ENCODE assay signal across 14 cellular contexts in the genomic region with DNA sequence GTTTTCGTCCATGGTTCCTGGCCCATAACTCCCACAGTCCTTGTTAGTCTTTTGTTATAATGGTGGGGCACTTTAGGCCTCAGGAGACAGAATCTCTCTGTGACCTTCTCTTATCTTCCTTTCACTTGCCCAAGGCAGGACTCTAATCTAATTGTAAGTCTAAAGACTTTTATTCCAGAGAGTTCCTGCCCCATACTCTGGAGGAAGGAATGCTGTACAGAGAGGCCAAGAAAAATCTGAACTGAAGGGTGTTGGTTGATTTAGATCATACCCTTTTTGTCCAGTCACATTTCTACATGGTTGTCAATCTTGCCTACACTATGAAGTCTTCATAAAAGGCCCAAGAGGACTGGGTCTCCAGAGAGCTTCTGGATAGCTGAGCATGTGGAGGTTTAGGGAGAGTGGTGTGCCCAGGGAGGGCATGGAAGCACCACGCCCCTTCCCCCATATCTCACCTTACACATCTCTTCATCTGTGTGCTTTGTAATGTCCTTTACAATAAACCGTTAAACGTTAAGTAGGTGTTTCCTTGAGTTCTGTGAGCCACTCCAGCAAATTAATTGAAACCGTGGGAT.
DNase-seq lines count a peak whose midpoint lies in the region; ATAC-seq and TF ChIP-seq lines count a peak whose summit lies in the region.
"Had no signal": no experiment of that assay in that cellular context is flagged by ENCODE, and none has a peak within 500 bp of the region (broad histone marks: within the 10 kb centered on the region; RNA-seq: fewer than 3 reads in every experiment).

No MANE protein-coding gene starts in this region.

- DNase-seq in activated CD4-positive, alpha-beta T cell treated with anti-CD3 and anti-CD28 coated beads, Interleukin-2, amount 10 ng/mL, durations not matched to agents 7 days and 5 days, result no peak
- DNase-seq in activated CD4-positive, alpha-beta T cell treated with anti-CD3 and anti-CD28 coated beads, Interleukin-2, amount 50 U/mL, for 4 hours, result no peak
- DNase-seq in esophagus muscularis mucosa (ENCODE audit: extremely low spot score), result no peak
- no peak for DNase-seq in spleen
- no peak for DNase-seq in NOMO-1 treated with dmso at 0.1 percent for 144 hours (lab: John Stamatoyannopoulos, UW; ENCODE audit: unreplicated experiment)
- DNase-seq: activated effector memory CD4-positive, alpha-beta T cell treated with anti-CD3 and anti-CD28 coated beads, Interleukin-2, amount 50 U/mL, for 16 hours; colonic mucosa; NCI-H446; SHP77; testis had no signal

- H3K9me3 ChIP-seq in esophagus muscularis mucosa, result no peaks in the 10 kb centered on the region
- no peaks in the 10 kb centered on the region for H3K9me3 ChIP-seq in spleen
- H3K9me3 ChIP-seq: colonic mucosa, testis had no signal

- H3K4me1 Mint-ChIP-seq in activated CD4-positive, alpha-beta T cell treated with anti-CD3 and anti-CD28 coated beads, Interleukin-2, amount 10 ng/mL, durations not matched to agents 7 days and 5 days, result peaks cover 65% of the 10 kb centered on the region
- peaks cover 48 to 66% (median 64%) of the 10 kb centered on the region in 3 donors for H3K4me1 Mint-ChIP-seq in IgD-negative memory B cell

- peaks cover 9% of the 10 kb centered on the region for H3K36me3 Mint-ChIP-seq in activated CD4-positive, alpha-beta T cell treated with anti-CD3 and anti-CD28 coated beads, Interleukin-2, amount 10 ng/mL, durations not matched to agents 7 days and 5 days (ENCODE audit: low read depth)
- H3K36me3 Mint-ChIP-seq in IgD-negative memory B cell, result no peaks in the 10 kb centered on the region

- H3K27ac ChIP-seq in esophagus muscularis mucosa (replicated peaks in 1 of 4) (peak overlapping the region; percentile 41 to 67 (median 54)), spleen (peak overlapping the region in 6 of 8 donors; percentile 22 to 82 (median 55))
- H3K27ac ChIP-seq: colonic mucosa, HL-60 had no signal

- no peaks in the 10 kb centered on the region for H3K27me3 Mint-ChIP-seq in activated CD4-positive, alpha-beta T cell treated with anti-CD3 and anti-CD28 coated beads, Interleukin-2, amount 10 ng/mL, durations not matched to agents 7 days and 5 days
- H3K27me3 Mint-ChIP-seq in IgD-negative memory B cell, result no peaks in the 10 kb centered on the region

- no peak for TF ChIP-seq POLR2A in esophagus muscularis mucosa (IDR thresholded peaks at IDR 0.05; ENCODE audit: low read depth)
- TF ChIP-seq POLR2A in spleen (IDR thresholded peaks at IDR 0.05), result no peak

- peak overlapping the region; percentile 52 for H3K27ac Mint-ChIP-seq in activated CD4-positive, alpha-beta T cell treated with anti-CD3 and anti-CD28 coated beads, Interleukin-2, amount 10 ng/mL, durations not matched to agents 7 days and 5 days
- peak overlapping the region; percentile 78 to 80 (median 79) for H3K27ac Mint-ChIP-seq in IgD-negative memory B cell

- peaks cover 3% of the 10 kb centered on the region for H3K9me3 Mint-ChIP-seq in activated CD4-positive, alpha-beta T cell treated with anti-CD3 and anti-CD28 coated beads, Interleukin-2, amount 10 ng/mL, durations not matched to agents 7 days and 5 days
- H3K9me3 Mint-ChIP-seq in IgD-negative memory B cell, result no peaks in the 10 kb centered on the region

- no peaks in the 10 kb centered on the region for H3K27me3 ChIP-seq in esophagus muscularis mucosa
- no peaks in the 10 kb centered on the region for H3K27me3 ChIP-seq in spleen (replicated peaks in 1 of 7)
- H3K27me3 ChIP-seq: colonic mucosa, testis had no signal

- ATAC-seq in GM18870 (IDR thresholded peaks at IDR 0.05; ENCODE audit: unreplicated experiment), result no peak
- no peak for ATAC-seq in HG03135 (IDR thresholded peaks at IDR 0.05; ENCODE audit: unreplicated experiment)

- 84% methylated on average over 5 of the region's 5 CpGs for WGBS in esophagus muscularis mucosa
- WGBS in spleen, 5 donors, result 59 to 67% (median 65%) methylated on average over 5 of the region's 5 CpGs

- POLR2A ChIA-PET in activated CD4-positive, alpha-beta T cell treated with anti-CD3 and anti-CD28 coated beads, Interleukin-2, amount 10 ng/mL, durations not matched to agents 7 days and 5 days (lab: Charles Lee), result no interaction called here

- H3K4me1 ChIP-seq in esophagus muscularis mucosa (peaks cover 74 to 93% (median 84%) of the 10 kb centered on the region in 4 donors), spleen (peaks cover 29 to 97% (median 70%) of the 10 kb centered on the region in 6 donors)
- H3K4me1 ChIP-seq: colonic mucosa had no signal

- intact Hi-C loops in esophagus muscularis mucosa (cut with DNase I), result no loop called here
- intact Hi-C loops in spleen (cut with DNase I; ENCODE audit: low total_unique reads), result no loop called here

- no peak overlapping the region for H3K4me3 Mint-ChIP-seq in activated CD4-positive, alpha-beta T cell treated with anti-CD3 and anti-CD28 coated beads, Interleukin-2, amount 10 ng/mL, durations not matched to agents 7 days and 5 days
- H3K4me3 Mint-ChIP-seq in IgD-negative memory B cell, result peak overlapping the region; percentile 18 to 90 (median 68)

- TF ChIP-seq EP300 in esophagus muscularis mucosa (IDR thresholded peaks at IDR 0.05), result no peak

- no peak overlapping the region for H3K4me3 ChIP-seq in esophagus muscularis mucosa
- no peak overlapping the region for H3K4me3 ChIP-seq in spleen
- H3K4me3 ChIP-seq: colonic mucosa, testis had no signal

- H3K36me3 ChIP-seq in esophagus muscularis mucosa, result no peaks in the 10 kb centered on the region
- no peaks in the 10 kb centered on the region for H3K36me3 ChIP-seq in spleen
- H3K36me3 ChIP-seq: colonic mucosa had no signal

- CTCF ChIA-PET in activated CD4-positive, alpha-beta T cell treated with anti-CD3 and anti-CD28 coated beads, Interleukin-2, amount 10 ng/mL, durations not matched to agents 7 days and 5 days (lab: Charles Lee), result interaction anchor here (1.1 to 1.4 kb wide), 3 partner anchors 10 to 99 kb away, joined by 3 read pairs; no protein-coding TSS in a partner anchor

- no peak for TF ChIP-seq CTCF in esophagus muscularis mucosa (IDR thresholded peaks at IDR 0.05)
- no peak for TF ChIP-seq CTCF in spleen (IDR thresholded peaks at IDR 0.05 in 8 of 11, conservative IDR thresholded peaks at IDR 0.05 in 3 of 11)
